8 cellular contexts compared by ENCODE assay signal in the genomic region with DNA sequence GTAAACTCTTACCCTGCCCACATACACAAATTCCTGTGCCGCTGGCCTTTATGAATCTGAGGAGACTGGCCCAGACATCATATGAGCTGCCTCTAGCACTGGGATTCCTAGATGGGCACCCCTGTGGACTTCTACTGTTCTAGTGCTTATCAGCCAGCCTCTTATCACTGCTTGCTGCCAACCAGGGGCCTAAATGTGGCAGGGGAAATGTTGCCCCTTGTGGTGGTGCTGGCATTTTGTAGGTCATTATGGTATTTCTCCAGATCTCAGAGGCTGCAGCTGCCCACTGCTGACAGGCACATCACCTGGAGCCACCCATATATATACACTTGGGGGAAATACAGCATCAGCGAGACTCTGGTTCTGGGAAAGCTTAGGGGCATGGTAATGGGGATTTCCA. TPM values are rescaled to one million over a fixed set of nuclear protein-coding genes. Genes with fewer than 3 reads are reported as not detected.
A peak's percentile ranks its signal among the peaks of the same experiment; 100 is the strongest.
DNase-seq lines count a peak whose midpoint lies in the region; ATAC-seq and TF ChIP-seq lines count a peak whose summit lies in the region.

No MANE protein-coding gene starts in this region.

- no peak overlapping the region for H3K27ac ChIP-seq in OCI-LY1 (ENCODE audit: low read depth, low read length, poor library complexity, severe bottlenecking)

- peak; percentile 62 for TF ChIP-seq CTCF in OCI-LY1 (IDR thresholded peaks at IDR 0.05; ENCODE audit: low read length)

- peaks cover 14% of the 10 kb centered on the region for H3K4me1 ChIP-seq in OCI-LY1 (ENCODE audit: insufficient read depth, low read length, severe bottlenecking)

- no peak overlapping the region for H3K9ac ChIP-seq in OCI-LY1 (ENCODE audit: low read length)

- H3K27me3 ChIP-seq in OCI-LY1 (ENCODE audit: insufficient read depth, low read length): no peaks in the 10 kb centered on the region

- no peaks in the 10 kb centered on the region for H3K9me3 ChIP-seq in OCI-LY1 (ENCODE audit: low read length)

- peaks cover 13% of the 10 kb centered on the region for H3K36me3 ChIP-seq in OCI-LY1 (ENCODE audit: insufficient read depth, low read length)

- H3K79me2 ChIP-seq in OCI-LY1 (ENCODE audit: insufficient read depth, low read length): no peaks in the 10 kb centered on the region

- H4K20me1 ChIP-seq in OCI-LY1 (ENCODE audit: insufficient read depth, low read length): no peaks in the 10 kb centered on the region

- peak; percentile 11 for DNase-seq in stimulated activated CD4-positive, alpha-beta T cell treated with anti-CD3 and anti-CD28 coated beads, Interleukin-4, amount 100 ng/mL, for 24 hours
- no peak for DNase-seq in stimulated activated CD4-positive, alpha-beta T cell treated with anti-CD3 and anti-CD28 coated beads, Interleukin-2, amount 100 ng/mL, for 48 hours
- DNase-seq in globus pallidus (ENCODE audit: low spot score): peak; percentile 41
- DNase-seq in COLO829 (ENCODE audit: low spot score): no peak
- no peak for DNase-seq in mesenteric fat pad (ENCODE audit: low spot score)
- no peak for DNase-seq in NCI-H2029 (lab: John Stamatoyannopoulos, UW)

- H2AFZ ChIP-seq in OCI-LY1 (ENCODE audit: low read length): no peak overlapping the region

- H3K4me3 ChIP-seq in OCI-LY1 (ENCODE audit: low read depth, low read length, poor library complexity, severe bottlenecking): no peak overlapping the region

- ATAC-seq in HG03097 (IDR thresholded peaks at IDR 0.05; ENCODE audit: low FRiP score, unreplicated experiment): no peak

- no peaks in the 10 kb centered on the region for H3F3A ChIP-seq in OCI-LY1 (ENCODE audit: insufficient read depth, low read length)

- H3K9me2 ChIP-seq in OCI-LY1 (ENCODE audit: low read depth, low read length): no peaks in the 10 kb centered on the region

- no peak overlapping the region for H3K4me2 ChIP-seq in OCI-LY1 (ENCODE audit: low read length)

RNA-seq across cellular contexts. Expression of a gene that starts 5.4 kb away (rescaled TPM):
- total RNA-seq in mesenteric fat pad: 6.1 TPM

RNA-seq across cellular contexts. Expression of a gene that starts 41.7 kb away (rescaled TPM):
- 0.19 TPM for total RNA-seq in mesenteric fat pad

Comparison
In these comparisons a context has a peak if more than half of its experiments do, and no peak if none do; other contexts are left out.
1. DNase-seq: peak in stimulated activated CD4-positive, alpha-beta T cell treated with anti-CD3 and anti-CD28 coated beads, Interleukin-4, amount 100 ng/mL, for 24 hours (single experiment) and globus pallidus (single experiment); none in stimulated activated CD4-positive, alpha-beta T cell treated with anti-CD3 and anti-CD28 coated beads, Interleukin-2, amount 100 ng/mL, for 48 hours (0 of 2), COLO829 (single experiment), mesenteric fat pad (single experiment) and NCI-H2029 (single experiment).